ENCODE assay signal across 22 cellular contexts in the genomic region with DNA sequence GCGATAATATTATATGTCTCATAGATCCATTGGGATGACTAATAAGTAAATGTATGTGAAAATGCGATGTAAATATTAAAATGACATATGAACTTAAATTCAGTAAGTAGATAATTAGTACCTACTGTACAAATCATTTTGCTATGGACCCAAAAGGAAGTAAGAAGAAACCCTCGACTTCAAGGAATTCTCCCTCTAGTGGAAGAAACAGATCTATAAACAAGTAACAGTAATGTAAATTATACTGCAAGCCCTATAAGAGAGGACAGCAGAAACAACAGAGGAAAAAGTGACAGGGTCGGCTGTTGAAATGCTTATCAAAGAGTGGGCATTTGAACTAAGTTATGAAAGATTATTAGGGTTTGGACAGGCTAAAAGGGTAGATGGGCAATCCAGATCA.
DNase-seq lines count a peak whose midpoint lies in the region; TF ChIP-seq lines count a peak whose summit lies in the region.
"Had no signal": no experiment of that assay in that cellular context is flagged by ENCODE, and none has a peak within 500 bp of the region (broad histone marks: within the 10 kb centered on the region; RNA-seq: fewer than 3 reads in every experiment).

No MANE protein-coding gene starts in this region.

- no peaks in the 10 kb centered on the region for H3K79me2 ChIP-seq in OCI-LY1 (ENCODE audit: insufficient read depth, low read length)
- H3K79me2 ChIP-seq: parathyroid adenoma had no signal

- H3F3A ChIP-seq in OCI-LY1 (ENCODE audit: insufficient read depth, low read length): no peaks in the 10 kb centered on the region

- no peaks in the 10 kb centered on the region for H3K27me3 ChIP-seq in OCI-LY1 (ENCODE audit: insufficient read depth, low read length)
- H3K27me3 ChIP-seq: heart left ventricle, upper lobe of right lung had no signal

- TF ChIP-seq CTCF in OCI-LY1 (IDR thresholded peaks at IDR 0.05; ENCODE audit: low read length) (peak; percentile 4; the same call in 1 of the 2 replicates), chondrocyte (IDR thresholded peaks at IDR 0.05) (peak; percentile 50), neural crest cell (conservative IDR thresholded peaks at IDR 0.05) (peak; percentile 28), lower leg skin (IDR thresholded peaks at IDR 0.05) (no peak)

- TF ChIP-seq POLR2A in lower leg skin (IDR thresholded peaks at IDR 0.05): no peak

- H3K4me1 ChIP-seq in OCI-LY1 (ENCODE audit: insufficient read depth, low read length, severe bottlenecking): no peaks in the 10 kb centered on the region
- H3K4me1 ChIP-seq: heart left ventricle, parathyroid adenoma, upper lobe of right lung had no signal

- H3K27me3 Mint-ChIP-seq in chondrocyte (ENCODE audit: low read depth) (no peaks in the 10 kb centered on the region), neural crest cell (ENCODE audit: low read depth) (no peaks in the 10 kb centered on the region)
- H3K27me3 Mint-ChIP-seq: IgD-negative memory B cell had no signal

- H3K4me2 ChIP-seq in OCI-LY1 (ENCODE audit: low read length): no peak overlapping the region

- no peaks in the 10 kb centered on the region for H3K4me1 Mint-ChIP-seq in chondrocyte (ENCODE audit: low read depth)
- no peaks in the 10 kb centered on the region for H3K4me1 Mint-ChIP-seq in neural crest cell
- H3K4me1 Mint-ChIP-seq: IgD-negative memory B cell had no signal

- H3K9ac ChIP-seq in OCI-LY1 (ENCODE audit: low read length): no peak overlapping the region
- H3K9ac ChIP-seq: parathyroid adenoma had no signal

- H3K4me3 ChIP-seq in OCI-LY1 (ENCODE audit: low read depth, low read length, poor library complexity, severe bottlenecking) (no peak overlapping the region), lower leg skin (ENCODE audit: low read depth, poor library complexity, severe bottlenecking) (no peak overlapping the region)
- H3K4me3 ChIP-seq: heart left ventricle, upper lobe of right lung had no signal

- H3K9me2 ChIP-seq in OCI-LY1 (ENCODE audit: low read depth, low read length): no peaks in the 10 kb centered on the region

- no peaks in the 10 kb centered on the region for H3K36me3 ChIP-seq in OCI-LY1 (ENCODE audit: insufficient read depth, low read length)
- H3K36me3 ChIP-seq: heart left ventricle, upper lobe of right lung had no signal

- H3K4me3 Mint-ChIP-seq in chondrocyte (ENCODE audit: unreplicated experiment) (no peak overlapping the region), neural crest cell (no peak overlapping the region)
- H3K4me3 Mint-ChIP-seq: activated CD8-positive, alpha-beta T cell treated with anti-CD3 and anti-CD28 coated beads, Interleukin-2, amount 10 ng/mL, durations not matched to agents 7 days and 5 days; IgD-negative memory B cell; natural killer cell treated with Interleukin-12 subunit alpha and Interleukin-12 subunit beta and Interleukin-15 and Interleukin-18, amount 100 ng/mL, for 72 hours had no signal

- H3K27ac Mint-ChIP-seq in chondrocyte (ENCODE audit: unreplicated experiment) (no peak overlapping the region), neural crest cell (ENCODE audit: unreplicated experiment) (no peak overlapping the region)
- H3K27ac Mint-ChIP-seq: activated CD8-positive, alpha-beta T cell treated with anti-CD3 and anti-CD28 coated beads, Interleukin-2, amount 10 ng/mL, durations not matched to agents 7 days and 5 days; IgD-negative memory B cell; natural killer cell treated with Interleukin-12 subunit alpha and Interleukin-12 subunit beta and Interleukin-15 and Interleukin-18, amount 100 ng/mL, for 72 hours had no signal

- WGBS in lower leg skin, 2 donors: 81 to 89% methylated on average over 4 of the region's 4 CpGs

- intact Hi-C loops in lower leg skin (cut with DNase I; ENCODE audit: low total_unique reads): no loop called here

- H2AFZ ChIP-seq in OCI-LY1 (ENCODE audit: low read length): no peak overlapping the region
- H2AFZ ChIP-seq: parathyroid adenoma had no signal

- H3K27ac ChIP-seq in OCI-LY1 (ENCODE audit: low read depth, low read length, poor library complexity, severe bottlenecking): no peak overlapping the region
- H3K27ac ChIP-seq: heart left ventricle, parathyroid adenoma, upper lobe of right lung had no signal

- H3K9me3 ChIP-seq in OCI-LY1 (ENCODE audit: low read length): no peaks in the 10 kb centered on the region
- H3K9me3 ChIP-seq: heart left ventricle, upper lobe of right lung had no signal

- DNase-seq in SIG-M5 treated with dmso at 0.1 percent for 504 hours (lab: John Stamatoyannopoulos, UW; ENCODE audit: unreplicated experiment) (peak; percentile 0), SIG-M5 (lab: John Stamatoyannopoulos, UW) (no peak), chondrocyte (ENCODE audit: low spot score) (no peak), neural crest cell (ENCODE audit: low read depth, low spot score) (no peak), NCI-H1048 (lab: John Stamatoyannopoulos, UW) (no peak), NCI-H524 treated with DMSO at 0.1 percent for 48 hours (lab: John Stamatoyannopoulos, UW) (no peak), lower leg skin (ENCODE audit: low spot score in 2 of 2) (no peak)
- DNase-seq: 8988T; activated CD4-positive, alpha-beta T cell treated with anti-CD3 and anti-CD28 coated beads for 1 hour; activated CD8-positive, alpha-beta T cell treated with anti-CD3 and anti-CD28 coated beads, Interleukin-2, amount 10 ng/mL, durations not matched to agents 7 days and 5 days; activated T-cell treated with anti-CD3 and anti-CD28 coated beads, Interleukin-2, amount 50 U/mL, for 1 hour; Calu3; dermis blood vessel endothelial cell; heart left ventricle; MV-4-11; NCI-H2081 treated with DMSO at 0.1 percent for 48 hours; stimulated activated CD8-positive, alpha-beta memory T cell treated with anti-CD3 and anti-CD28 coated beads, Interleukin-4, amount 100 ng/mL, for 48 hours; upper lobe of right lung had no signal

- no peaks in the 10 kb centered on the region for H4K20me1 ChIP-seq in OCI-LY1 (ENCODE audit: insufficient read depth, low read length)

- H3K9me3 Mint-ChIP-seq in chondrocyte (ENCODE audit: low read depth) (peaks cover 3% of the 10 kb centered on the region), neural crest cell (peaks cover 8% of the 10 kb centered on the region)
- H3K9me3 Mint-ChIP-seq: IgD-negative memory B cell; natural killer cell treated with Interleukin-12 subunit alpha and Interleukin-12 subunit beta and Interleukin-15 and Interleukin-18, amount 100 ng/mL, for 72 hours had no signal

- H3K36me3 Mint-ChIP-seq in chondrocyte (ENCODE audit: low read depth) (no peaks in the 10 kb centered on the region), neural crest cell (ENCODE audit: low read depth) (no peaks in the 10 kb centered on the region)
- H3K36me3 Mint-ChIP-seq: natural killer cell treated with Interleukin-12 subunit alpha and Interleukin-12 subunit beta and Interleukin-15 and Interleukin-18, amount 100 ng/mL, for 72 hours had no signal

Comparison
In these comparisons a context has a peak if more than half of its experiments do, and no peak if none do; other contexts are left out.
1. CTCF ChIP-seq: peak in OCI-LY1 (single experiment), chondrocyte (single experiment) and neural crest cell (single experiment); none in lower leg skin (0 of 3).